In genomic region chr7:141537906-141538305, GRCh38 we compare ENCODE assay signal across 35 cellular contexts.
"Had no signal": no experiment of that assay in that cellular context is flagged by ENCODE, and none has a peak within 500 bp of the region (broad histone marks: within the 10 kb centered on the region; RNA-seq: fewer than 3 reads in every experiment).

No MANE protein-coding gene starts in this region.

- H3K4me3 ChIP-seq: MG63 had no signal

- DNase-seq: Karpas-422, Kasumi-1, KG1, MG63, MM.1S, MV-4-11, NCI-H1048, NCI-H1092, NCI-H1092 treated with DMSO at 0.1 percent for 48 hours, NCI-H1105, NCI-H1105 treated with DMSO at 0.1 percent for 48 hours, NCI-H1417 treated with DMSO at 0.1 percent for 48 hours, NCI-H1436, NCI-H1436 treated with DMSO at 0.1 percent for 48 hours, NCI-H146, NCI-H1694, NCI-H1694 treated with DMSO at 0.1 percent for 48 hours, NCI-H187, NCI-H187 treated with DMSO at 0.1 percent for 48 hours, NCI-H1930, NCI-H2029, NCI-H2029 treated with DMSO at 0.1 percent for 48 hours, NCI-H2081, NCI-H2081 treated with DMSO at 0.1 percent for 48 hours, NCI-H2107, NCI-H2171, NCI-H2171 treated with DMSO at 0.1 percent for 48 hours, NCI-H2227 treated with DMSO at 0.1 percent for 48 hours, NCI-H226, NCI-H345, NCI-H446, NCI-H446 treated with DMSO at 0.1 percent for 48 hours, NCI-H510A, NCI-H510A treated with DMSO at 0.1 percent for 48 hours had no signal

- H3K36me3 ChIP-seq: MG63 had no signal

- H3K9ac ChIP-seq: KMS-11 had no signal

- H3K27me3 ChIP-seq: MG63 had no signal

- H3K4me2 ChIP-seq: KMS-11 had no signal

- H3K27ac ChIP-seq: KMS-11 had no signal

- H3K9me3 ChIP-seq: MG63 had no signal
